Comparison of ENCODE assay signal across 1 cellular context in genomic region chr16:4387769-4388168, GRCh38.
TF ChIP-seq lines count a peak whose summit lies in the region.

No MANE protein-coding gene starts in this region.

TF ChIP-seq in GM12878, 131 proteins besides CTCF, POLR2A, EP300 and RAD21:
- TF ChIP-seq RUNX3 (IDR thresholded peaks at IDR 0.05; ENCODE audit: low read length) (no peak), CHD1 (IDR thresholded peaks at IDR 0.05; ENCODE audit: low read depth, low read length) (no peak), POLR2AphosphoS2 (IDR thresholded peaks at IDR 0.05; ENCODE audit: low read depth, low read length) (no peak)
